36 cellular contexts compared by ENCODE assay signal in genomic region chrX:132623307-132623706, GRCh38.
"Had no signal": no experiment of that assay in that cellular context is flagged by ENCODE, and none has a peak within 500 bp of the region (broad histone marks: within the 10 kb centered on the region; RNA-seq: fewer than 3 reads in every experiment).

No MANE protein-coding gene starts in this region.

- H3K9me3 ChIP-seq: ascending aorta, body of pancreas, breast epithelium had no signal

- H3K27ac ChIP-seq: ascending aorta, body of pancreas, breast epithelium, KMS-11, PC-9, RWPE1, VCaP had no signal

- H3K9me3 Mint-ChIP-seq: activated B cell treated with CpG ODN at 0.5 μM for 24 hours; activated CD4-positive, alpha-beta memory T cell treated with anti-CD3 and anti-CD28 coated beads for 36 hours; activated naive CD4-positive, alpha-beta T cell treated with anti-CD3 and anti-CD28 coated beads, Interleukin-2, amount 50 U/mL, for 24 hours; activated naive CD8-positive, alpha-beta T cell treated with anti-CD3 and anti-CD28 coated beads, Interleukin-2, amount 10 ng/mL, durations not matched to agents 7 days and 5 days; activated T-cell treated with anti-CD3 and anti-CD28 coated beads, Interleukin-2, amount 50 U/mL, for 72 hours; activated T-helper 17 cell treated with anti-CD3 and anti-CD28 coated beads, Interleukin-2, amount 50 U/mL, for 72 hours had no signal

- ATAC-seq: activated CD8-positive, alpha-beta memory T cell treated with anti-CD3 and anti-CD28 coated beads, Interleukin-2, amount 10 ng/mL, durations not matched to agents 7 days and 5 days; activated T-cell treated with anti-CD3 and anti-CD28 coated beads, Interleukin-2, amount 50 U/mL, for 72 hours; activated T-helper 17 cell treated with anti-CD3 and anti-CD28 coated beads, Interleukin-2, amount 50 U/mL, for 72 hours; body of pancreas had no signal

- H3K4me1 ChIP-seq: ascending aorta, body of pancreas, breast epithelium had no signal

- H3K36me3 Mint-ChIP-seq: activated CD4-positive, alpha-beta memory T cell treated with anti-CD3 and anti-CD28 coated beads for 36 hours; activated CD8-positive, alpha-beta memory T cell treated with anti-CD3 and anti-CD28 coated beads, Interleukin-2, amount 10 ng/mL, durations not matched to agents 7 days and 5 days; activated naive CD4-positive, alpha-beta T cell treated with anti-CD3 and anti-CD28 coated beads, Interleukin-2, amount 50 U/mL, for 24 hours; activated naive CD8-positive, alpha-beta T cell treated with anti-CD3 and anti-CD28 coated beads, Interleukin-2, amount 10 ng/mL, durations not matched to agents 7 days and 5 days had no signal

- H3K27ac Mint-ChIP-seq: activated B cell treated with CpG ODN at 0.5 μM for 24 hours; activated CD4-positive, alpha-beta memory T cell treated with anti-CD3 and anti-CD28 coated beads for 36 hours; activated CD8-positive, alpha-beta memory T cell treated with anti-CD3 and anti-CD28 coated beads, Interleukin-2, amount 10 ng/mL, durations not matched to agents 7 days and 5 days; activated naive CD4-positive, alpha-beta T cell treated with anti-CD3 and anti-CD28 coated beads, Interleukin-2, amount 50 U/mL, for 24 hours; activated naive CD8-positive, alpha-beta T cell treated with anti-CD3 and anti-CD28 coated beads, Interleukin-2, amount 10 ng/mL, durations not matched to agents 7 days and 5 days; activated T-cell treated with anti-CD3 and anti-CD28 coated beads, Interleukin-2, amount 50 U/mL, for 72 hours; activated T-helper 17 cell treated with anti-CD3 and anti-CD28 coated beads, Interleukin-2, amount 50 U/mL, for 72 hours had no signal

- H3K36me3 ChIP-seq: ascending aorta, breast epithelium had no signal

- H3K27me3 ChIP-seq: ascending aorta, body of pancreas had no signal

- H3K4me3 Mint-ChIP-seq: activated B cell treated with CpG ODN at 0.5 μM for 24 hours; activated CD4-positive, alpha-beta memory T cell treated with anti-CD3 and anti-CD28 coated beads for 36 hours; activated CD8-positive, alpha-beta memory T cell treated with anti-CD3 and anti-CD28 coated beads, Interleukin-2, amount 10 ng/mL, durations not matched to agents 7 days and 5 days; activated naive CD4-positive, alpha-beta T cell treated with anti-CD3 and anti-CD28 coated beads, Interleukin-2, amount 50 U/mL, for 24 hours; activated naive CD8-positive, alpha-beta T cell treated with anti-CD3 and anti-CD28 coated beads, Interleukin-2, amount 10 ng/mL, durations not matched to agents 7 days and 5 days; activated T-cell treated with anti-CD3 and anti-CD28 coated beads, Interleukin-2, amount 50 U/mL, for 72 hours; activated T-helper 17 cell treated with anti-CD3 and anti-CD28 coated beads, Interleukin-2, amount 50 U/mL, for 72 hours had no signal

- H2AFZ ChIP-seq: PC-9 had no signal

- FAIRE-seq: RCC 7860 had no signal

- DNase-seq: activated B cell treated with CpG ODN at 0.5 μM for 24 hours; activated CD4-positive, alpha-beta memory T cell treated with anti-CD3 and anti-CD28 coated beads for 36 hours; activated CD4-positive, alpha-beta T cell treated with anti-CD3 and anti-CD28 coated beads for 4 hours; activated CD4-positive, alpha-beta T cell treated with anti-CD3 and anti-CD28 coated beads, Interleukin-2, amount 50 U/mL, for 1 hour; activated CD4-positive, CD25-positive, alpha-beta regulatory T cell treated with anti-CD3 and anti-CD28 coated beads, Interleukin-2, amount 50 U/mL, for 72 hours; activated CD8-positive, alpha-beta memory T cell treated with anti-CD3 and anti-CD28 coated beads for 24 hours; activated CD8-positive, alpha-beta memory T cell treated with anti-CD3 and anti-CD28 coated beads, Interleukin-2, amount 10 ng/mL, durations not matched to agents 7 days and 5 days; activated CD8-positive, alpha-beta memory T cell treated with anti-CD3 and anti-CD28 coated beads, Interleukin-2, amount 50 U/mL, for 48 hours; activated effector memory CD4-positive, alpha-beta T cell treated with anti-CD3 and anti-CD28 coated beads, Interleukin-2, amount 50 U/mL, for 16 hours; activated naive CD4-positive, alpha-beta T cell; activated naive CD8-positive, alpha-beta T cell treated with anti-CD3 and anti-CD28 coated beads, Interleukin-2, amount 10 ng/mL, durations not matched to agents 7 days and 5 days; activated T-cell treated with anti-CD3 and anti-CD28 coated beads, Interleukin-2, amount 50 U/mL, for 72 hours; amygdala; body of pancreas; MM.1S; MV-4-11; NCI-H1092; NCI-H1436 treated with DMSO at 0.1 percent for 48 hours; NCI-H1694 treated with DMSO at 0.1 percent for 48 hours; NCI-H2029; NCI-H345; NCI-H524 treated with DMSO at 0.1 percent for 48 hours; PC-9; Right ventricle myocardium superior; SW 1271; T-helper 1 cell; T-helper 2 cell; T-helper 9 cell had no signal

- H3K27me3 Mint-ChIP-seq: activated B cell treated with CpG ODN at 0.5 μM for 24 hours; activated CD4-positive, alpha-beta memory T cell treated with anti-CD3 and anti-CD28 coated beads for 36 hours; activated CD8-positive, alpha-beta memory T cell treated with anti-CD3 and anti-CD28 coated beads, Interleukin-2, amount 10 ng/mL, durations not matched to agents 7 days and 5 days; activated naive CD4-positive, alpha-beta T cell treated with anti-CD3 and anti-CD28 coated beads, Interleukin-2, amount 50 U/mL, for 24 hours; activated naive CD8-positive, alpha-beta T cell treated with anti-CD3 and anti-CD28 coated beads, Interleukin-2, amount 10 ng/mL, durations not matched to agents 7 days and 5 days; activated T-helper 17 cell treated with anti-CD3 and anti-CD28 coated beads, Interleukin-2, amount 50 U/mL, for 72 hours had no signal

- H3K4me3 ChIP-seq: ascending aorta, body of pancreas, breast epithelium, PC-9 had no signal

- H3K4me1 Mint-ChIP-seq: activated naive CD8-positive, alpha-beta T cell treated with anti-CD3 and anti-CD28 coated beads, Interleukin-2, amount 10 ng/mL, durations not matched to agents 7 days and 5 days had no signal

- H3K4me2 ChIP-seq: KMS-11 had no signal

- H3K9ac ChIP-seq: KMS-11 had no signal
